In genomic region chr6:43369174-43370002, GRCh38 we compare ENCODE assay signal across 8 cellular contexts. TPM values are rescaled to one million over a fixed set of nuclear protein-coding genes. Genes with fewer than 3 reads are reported as not detected.
DNase-seq lines count a peak whose midpoint lies in the region; ATAC-seq and TF ChIP-seq lines count a peak whose summit lies in the region.

ZNF318 (minus strand) TSS chr6:43369647; CDS start chr6:43369365, 282 bp downstream.

- peaks cover 31% of the 10 kb centered on the region for H3K4me1 Mint-ChIP-seq in activated T-helper 2 cell treated with anti-CD3 and anti-CD28 coated beads, Interferon-gamma antibody, Interleukin-2, Interleukin-4, amounts not matched to agents 10 μg/mL and 5 μg/mL and 100 μg/mL, durations not matched to agents 14 hours and 24 hours and 36 hours (ENCODE audit: low read depth)
- peaks cover 53 to 60% of the 10 kb centered on the region in 2 donors for H3K4me1 Mint-ChIP-seq in natural killer cell

- peak; percentile 90 to 97 (median 92) for ATAC-seq in natural killer cell

- no peaks in the 10 kb centered on the region for H3K9me3 Mint-ChIP-seq in activated T-helper 2 cell treated with anti-CD3 and anti-CD28 coated beads, Interferon-gamma antibody, Interleukin-2, Interleukin-4, amounts not matched to agents 10 μg/mL and 5 μg/mL and 100 μg/mL, durations not matched to agents 14 hours and 24 hours and 36 hours
- H3K9me3 Mint-ChIP-seq in natural killer cell: no peaks in the 10 kb centered on the region

- H3K27me3 Mint-ChIP-seq in activated T-helper 2 cell treated with anti-CD3 and anti-CD28 coated beads, Interferon-gamma antibody, Interleukin-2, Interleukin-4, amounts not matched to agents 10 μg/mL and 5 μg/mL and 100 μg/mL, durations not matched to agents 14 hours and 24 hours and 36 hours (ENCODE audit: low read depth): peaks cover 6% of the 10 kb centered on the region
- no peaks in the 10 kb centered on the region for H3K27me3 Mint-ChIP-seq in natural killer cell (ENCODE audit: low read depth in 2 of 2)

- no peaks in the 10 kb centered on the region for H3K36me3 ChIP-seq in H7 (replicated peaks; ENCODE audit: control insufficient read depth, insufficient read depth, low read length)

- peak; percentile 98 for DNase-seq in EL
- DNase-seq in H7: peak; percentile 99
- DNase-seq in M059J (ENCODE audit: low read depth): peak; percentile 98
- peak; percentile 93 for DNase-seq in activated T-helper 2 cell treated with anti-CD3 and anti-CD28 coated beads, Interferon-gamma antibody, Interleukin-2, Interleukin-4, amounts not matched to agents 10 μg/mL and 5 μg/mL and 100 μg/mL, durations not matched to agents 14 hours and 24 hours and 36 hours (ENCODE audit: low spot score)
- DNase-seq in fibroblast of peridontal ligament (ENCODE audit: extremely low read depth): peak; percentile 94
- peak; percentile 90 for DNase-seq in natural killer cell
- DNase-seq in stimulated activated naive CD4-positive, alpha-beta T cell (lab: John Stamatoyannopoulos, UW): peak; percentile 85 to 95 (median 90)

- peaks cover 13% of the 10 kb centered on the region for H3K36me3 Mint-ChIP-seq in activated T-helper 2 cell treated with anti-CD3 and anti-CD28 coated beads, Interferon-gamma antibody, Interleukin-2, Interleukin-4, amounts not matched to agents 10 μg/mL and 5 μg/mL and 100 μg/mL, durations not matched to agents 14 hours and 24 hours and 36 hours (ENCODE audit: low read depth)
- H3K36me3 Mint-ChIP-seq in natural killer cell: peaks cover 9% of the 10 kb centered on the region

- H3K27ac Mint-ChIP-seq in activated T-helper 2 cell treated with anti-CD3 and anti-CD28 coated beads, Interferon-gamma antibody, Interleukin-2, Interleukin-4, amounts not matched to agents 10 μg/mL and 5 μg/mL and 100 μg/mL, durations not matched to agents 14 hours and 24 hours and 36 hours: peak within 1 kb of the TSS; percentile 91
- peak within 1 kb of the TSS; percentile 92 to 93 for H3K27ac Mint-ChIP-seq in natural killer cell

- peak within 1 kb of the TSS; percentile 82 for H3K4me3 Mint-ChIP-seq in activated T-helper 2 cell treated with anti-CD3 and anti-CD28 coated beads, Interferon-gamma antibody, Interleukin-2, Interleukin-4, amounts not matched to agents 10 μg/mL and 5 μg/mL and 100 μg/mL, durations not matched to agents 14 hours and 24 hours and 36 hours (ENCODE audit: low read depth)
- peak within 1 kb of the TSS; percentile 93 for H3K4me3 Mint-ChIP-seq in natural killer cell

- intact Hi-C loops in activated T-helper 2 cell treated with anti-CD3 and anti-CD28 coated beads, Interferon-gamma antibody, Interleukin-2, Interleukin-4, amounts not matched to agents 10 μg/mL and 5 μg/mL and 100 μg/mL, durations not matched to agents 14 hours and 24 hours and 36 hours (cut with micrococcal nuclease): loop anchor here (1.0 to 5.0 kb wide), 3 partner anchors 14 to 197 kb away; partner anchors contain the start of gene SRF
- intact Hi-C loops in natural killer cell (cut with micrococcal nuclease): loop anchor here (1.0 to 10.0 kb wide), 5 partner anchors 14 to 258 kb away; partner anchors contain the start of genes ABCC10, GTPBP2, LRRC73 and POLR1C

- TF ChIP-seq CTCF in natural killer cell (IDR thresholded peaks at IDR 0.05): no peak

- peaks cover 8% of the 10 kb centered on the region for H3K27me3 ChIP-seq in H7 (ENCODE audit: control insufficient read depth, insufficient read depth, low read length)

- peak; percentile 61 for TF ChIP-seq POLR2A in Raji (IDR thresholded peaks at IDR 0.05; ENCODE audit: insufficient read depth, low read depth, low read length)

- peak within 1 kb of the TSS; percentile 76 for H3K4me3 ChIP-seq in H7 (ENCODE audit: insufficient read depth, low read depth, low read length)

RNA-seq across cellular contexts. Expression of gene ZNF318, which starts in this region (rescaled TPM):
- total RNA-seq in H7 (2014; rRNA removed; shearing (Covaris generic)): 8.1 and 14.5 TPM in 2 replicates
- 8.4 and 10.9 TPM in 2 replicates for total RNA-seq in M059J (2014; rRNA removed; shearing (Covaris generic))
- 11.5 and 13.2 TPM in 2 replicates for total RNA-seq in activated T-helper 2 cell treated with anti-CD3 and anti-CD28 coated beads, Interferon-gamma antibody, Interleukin-2, Interleukin-4, amounts not matched to agents 10 μg/mL and 5 μg/mL and 100 μg/mL, durations not matched to agents 14 hours and 24 hours and 36 hours
- total RNA-seq in natural killer cell: 10 to 100 TPM; 34.6 to 45.9 (median 43.0) TPM

Comparison
In these comparisons a context has a peak if more than half of its experiments do, and no peak if none do; other contexts are left out.
1. Peak in every context shown above with its lines: DNase-seq, ATAC-seq and H3K4me3 ChIP-seq.